In the genomic region with DNA sequence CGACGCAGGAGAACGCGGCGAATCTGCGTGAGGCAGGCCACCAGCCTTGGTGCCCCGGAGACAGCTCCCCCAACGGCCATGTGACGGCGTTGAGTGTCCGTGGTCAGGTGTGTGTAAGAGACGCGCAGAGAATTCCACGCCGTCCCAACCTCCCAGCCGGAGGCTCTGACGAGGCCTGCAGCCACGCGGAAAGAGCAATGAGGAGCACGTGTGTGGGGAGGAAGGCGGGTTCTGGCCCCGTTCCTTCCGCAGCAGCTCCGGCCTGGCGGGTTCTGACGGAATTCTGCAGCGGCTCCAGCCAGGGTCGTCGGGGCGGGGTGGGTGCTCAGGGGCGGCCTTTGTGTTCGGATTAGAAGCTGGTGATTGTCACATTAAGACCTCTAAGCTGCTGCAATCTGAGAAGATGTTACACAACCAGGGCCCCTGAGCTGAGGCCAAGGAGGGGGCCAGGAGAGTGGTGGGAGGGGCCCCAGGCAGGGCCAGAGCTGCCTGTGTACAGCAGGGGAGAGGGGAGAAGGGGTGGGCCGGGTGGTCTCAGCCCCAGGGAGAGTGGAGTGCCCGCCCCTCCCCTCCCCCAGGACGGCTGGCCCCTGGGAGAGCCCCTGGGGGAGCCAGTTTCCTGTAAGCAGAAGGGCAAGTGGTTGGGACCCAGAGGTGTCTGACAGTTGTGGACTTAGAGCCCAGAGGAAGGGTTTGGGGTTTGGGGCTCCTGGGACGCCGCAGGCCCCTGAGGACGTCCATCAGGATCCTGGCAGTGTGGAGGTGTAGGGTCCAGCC, we compare ENCODE assay signal across 8 cellular contexts. TPM values are rescaled to one million over a fixed set of nuclear protein-coding genes. Genes with fewer than 3 reads are reported as not detected.
DNase-seq lines count a peak whose midpoint lies in the region; ATAC-seq and TF ChIP-seq lines count a peak whose summit lies in the region.
"Had no signal": no experiment of that assay in that cellular context is flagged by ENCODE, and none has a peak within 500 bp of the region (broad histone marks: within the 10 kb centered on the region; RNA-seq: fewer than 3 reads in every experiment).

No MANE protein-coding gene starts in this region.

- no peak overlapping the region for H4K91ac ChIP-seq in H9 (ENCODE audit: insufficient read length, low read depth, low read length)

- peaks cover 19 to 36% of the 10 kb centered on the region in 2 experiments for H3K4me1 Mint-ChIP-seq in H9
- H3K4me1 Mint-ChIP-seq in activated CD4-positive, alpha-beta memory T cell treated with anti-CD3 and anti-CD28 coated beads, Interleukin-2, amount 10 ng/mL, durations not matched to agents 7 days and 5 days: peaks cover 9% of the 10 kb centered on the region

- peaks cover 2% of the 10 kb centered on the region for H3K27me3 Mint-ChIP-seq in H9 (ENCODE audit: low read depth)
- H3K27me3 Mint-ChIP-seq in activated CD4-positive, alpha-beta memory T cell treated with anti-CD3 and anti-CD28 coated beads, Interleukin-2, amount 10 ng/mL, durations not matched to agents 7 days and 5 days: no peaks in the 10 kb centered on the region

- H2AK5ac ChIP-seq in H9 (ENCODE audit: insufficient read length, low read length): no peak overlapping the region

- H3K4me3 ChIP-seq in skeletal muscle tissue (ENCODE audit: low read length in 3 of 3) (no peak overlapping the region), transverse colon (no peak overlapping the region)

- no peak overlapping the region for H3K4me2 ChIP-seq in H9 (ENCODE audit: insufficient read depth, insufficient read length, low read length)

- no peaks in the 10 kb centered on the region for H3K79me1 ChIP-seq in H9 (ENCODE audit: insufficient read depth, low read depth, low read length, poor library complexity, severe bottlenecking)

- no peak overlapping the region for H4K8ac ChIP-seq in H9 (replicated peaks; ENCODE audit: insufficient read length, low read depth, low read length)

- H3K14ac ChIP-seq in H9 (ENCODE audit: insufficient read depth, low read length): no peak overlapping the region

- no peak overlapping the region for H2AFZ ChIP-seq in H9 (ENCODE audit: low read length)

- no peaks in the 10 kb centered on the region for H3K9me3 ChIP-seq in H9 (ENCODE audit: control insufficient read depth, low read depth, low read length)
- H3K9me3 ChIP-seq in skeletal muscle tissue (ENCODE audit: control insufficient read depth in 3 of 3, low read length in 3 of 3): no peaks in the 10 kb centered on the region
- H3K9me3 ChIP-seq in transverse colon: no peaks in the 10 kb centered on the region

- no peak overlapping the region for H2BK120ac ChIP-seq in H9 (ENCODE audit: low read depth, low read length, poor library complexity, severe bottlenecking)

- no peaks in the 10 kb centered on the region for H3K9me3 Mint-ChIP-seq in H9
- H3K9me3 Mint-ChIP-seq in activated CD4-positive, alpha-beta memory T cell treated with anti-CD3 and anti-CD28 coated beads, Interleukin-2, amount 10 ng/mL, durations not matched to agents 7 days and 5 days: no peaks in the 10 kb centered on the region

- H3K27me3 ChIP-seq in H9 (ENCODE audit: insufficient read depth, low read length) (no peaks in the 10 kb centered on the region), skeletal muscle tissue (ENCODE audit: control insufficient read depth in 3 of 3, insufficient read depth in 3 of 3, low read length in 3 of 3) (peaks cover 15 to 31% (median 17%) of the 10 kb centered on the region in 3 donors), transverse colon (no peaks in the 10 kb centered on the region)

- H3K23me2 ChIP-seq in H9 (ENCODE audit: insufficient read length, low read depth, low read length, poor library complexity, severe bottlenecking): peaks cover 3% of the 10 kb centered on the region

- no peak overlapping the region for H3K4me3 Mint-ChIP-seq in H9
- H3K4me3 Mint-ChIP-seq in activated CD4-positive, alpha-beta memory T cell treated with anti-CD3 and anti-CD28 coated beads, Interleukin-2, amount 10 ng/mL, durations not matched to agents 7 days and 5 days: no peak overlapping the region

- H3K56ac ChIP-seq in H9 (ENCODE audit: insufficient read length, low read depth, low read length): no peak overlapping the region

- H3K18ac ChIP-seq in H9 (ENCODE audit: insufficient read length, low read depth, low read length): no peak overlapping the region

- H2BK5ac ChIP-seq in H9 (ENCODE audit: insufficient read length, low read length): no peak overlapping the region

- H3K79me2 ChIP-seq in H9 (ENCODE audit: insufficient read depth, low read length): no peaks in the 10 kb centered on the region

- in situ Hi-C loops in transverse colon (cut with MboI; ENCODE audit: low pct_ligation_motif_present in 1 of 4, low pct_unique_long_range_greater_than_20kb in 1 of 4, low sequenced_read_pairs in 3 of 4): no loop called here

- no peak overlapping the region for H2BK12ac ChIP-seq in H9 (ENCODE audit: insufficient read length, low read depth, low read length)

- H4K5ac ChIP-seq in H9 (ENCODE audit: insufficient read length, low read depth, low read length): no peak overlapping the region

- no peak overlapping the region for H2BK20ac ChIP-seq in H9 (ENCODE audit: low read depth, low read length, poor library complexity, severe bottlenecking)

- H3K9ac ChIP-seq in H9 (ENCODE audit: extremely low read depth, insufficient read length, low read length): no peak overlapping the region
- H3K9ac ChIP-seq in skeletal muscle tissue (ENCODE audit: low read depth in 1 of 3, low read length in 3 of 3): peak overlapping the region in 2 of 3 donors; percentile 8 to 40

- peak; percentile 32 for DNase-seq in H9
- DNase-seq in activated CD4-positive, alpha-beta memory T cell treated with anti-CD3 and anti-CD28 coated beads, Interleukin-2, amount 10 ng/mL, durations not matched to agents 7 days and 5 days: peak; percentile 15
- peak; percentile 55 for DNase-seq in left cardiac atrium
- no peak for DNase-seq in central memory CD4-positive, alpha-beta T cell
- no peak for DNase-seq in activated CD4-positive, CD25-positive, alpha-beta regulatory T cell treated with anti-CD3 and anti-CD28 coated beads, Interleukin-2, amount 50 U/mL, for 72 hours
- DNase-seq in transverse colon: no peak

- H4K20me1 ChIP-seq in H9 (ENCODE audit: control insufficient read depth, insufficient read depth, insufficient read length): no peaks in the 10 kb centered on the region

- H3K36me3 Mint-ChIP-seq in H9 (ENCODE audit: insufficient read depth in 1 of 3, low read depth in 3 of 3): no peaks in the 10 kb centered on the region; a peak in 1 of 7 replicates
- H3K36me3 Mint-ChIP-seq in activated CD4-positive, alpha-beta memory T cell treated with anti-CD3 and anti-CD28 coated beads, Interleukin-2, amount 10 ng/mL, durations not matched to agents 7 days and 5 days (ENCODE audit: low read depth): no peaks in the 10 kb centered on the region

- no peaks in the 10 kb centered on the region for H3K4me1 ChIP-seq in H9 (ENCODE audit: insufficient read depth, low read length)
- peaks cover 8 to 14% (median 12%) of the 10 kb centered on the region in 3 donors for H3K4me1 ChIP-seq in skeletal muscle tissue (ENCODE audit: control insufficient read depth in 3 of 3, insufficient read depth in 3 of 3, low read length in 3 of 3)
- H3K4me1 ChIP-seq in transverse colon: peaks cover 5 to 42% (median 34%) of the 10 kb centered on the region in 4 donors

- TF ChIP-seq EP300 in transverse colon (IDR thresholded peaks at IDR 0.05; ENCODE audit: low read depth): no peak

- no peak overlapping the region for H3T11ph ChIP-seq in H9 (ENCODE audit: low read length)

- H3K27ac Mint-ChIP-seq in H9: peak overlapping the region; percentile 77 to 94 (median 88); a peak in 5 of 7 replicates
- H3K27ac Mint-ChIP-seq in activated CD4-positive, alpha-beta memory T cell treated with anti-CD3 and anti-CD28 coated beads, Interleukin-2, amount 10 ng/mL, durations not matched to agents 7 days and 5 days: no peak overlapping the region

- intact Hi-C loops in left cardiac atrium (cut with DNase I) (no loop called here), transverse colon (cut with DNase I; ENCODE audit: low total_unique reads) (no loop called here)

- POLR2A ChIA-PET in activated CD4-positive, alpha-beta memory T cell treated with anti-CD3 and anti-CD28 coated beads, Interleukin-2, amount 10 ng/mL, durations not matched to agents 7 days and 5 days (lab: Charles Lee): interaction anchor here (1.1 to 4.1 kb wide), 2 partner anchors 8 to 22 kb away, joined by 3 to 21 read pairs; no protein-coding TSS in a partner anchor

- ATAC-seq in left cardiac atrium: peak in 1 of 2 donors; percentile 48

- no peak overlapping the region for H3K4ac ChIP-seq in H9 (ENCODE audit: low read depth, low read length)

- no peak for TF ChIP-seq POLR2A in transverse colon (IDR thresholded peaks at IDR 0.05)

- WGBS in H9 (ENCODE audit: extremely low coverage, insufficient read length, low lambda C conversion rate): no CpG with 5 or more reads among the region's 38 CpGs
- WGBS in transverse colon (ENCODE audit: low coverage in 1 of 2), 2 donors: 71 to 81% methylated on average over 3 to 37 of the region's 38 CpGs

- H3K23ac ChIP-seq in H9 (ENCODE audit: insufficient read length, low read depth, low read length): no peak overlapping the region

- H3K36me3 ChIP-seq in skeletal muscle tissue (ENCODE audit: control insufficient read depth in 3 of 3, insufficient read depth in 3 of 3, low read length in 3 of 3) (peaks cover 0 to 1% (median 0%) of the 10 kb centered on the region in 3 donors), transverse colon (no peaks in the 10 kb centered on the region)

- CTCF ChIA-PET in activated CD4-positive, alpha-beta memory T cell treated with anti-CD3 and anti-CD28 coated beads, Interleukin-2, amount 10 ng/mL, durations not matched to agents 7 days and 5 days (lab: Charles Lee): no interaction called here

- H3K27ac ChIP-seq in H9 (ENCODE audit: insufficient read length, low read depth, low read length): no peak overlapping the region
- H3K27ac ChIP-seq in skeletal muscle tissue (ENCODE audit: low read depth, low read length): no peak overlapping the region
- no peak overlapping the region for H3K27ac ChIP-seq in transverse colon

- H2BK15ac ChIP-seq in H9 (ENCODE audit: low read depth, low read length): no peak overlapping the region

- no peak for TF ChIP-seq CTCF in H9 (conservative IDR thresholded peaks at IDR 0.05)
- TF ChIP-seq CTCF in transverse colon (IDR thresholded peaks at IDR 0.05): no peak

RNA-seq across cellular contexts. Expression of gene GAL3ST2, which starts 5.1 kb away (rescaled TPM):
- total RNA-seq in H9 (2021) (0.33 and 0.37 TPM in 2 replicates), left cardiac atrium (under 1 TPM in 1 of 2 donors, not detected in 1; 0.44 TPM), skeletal muscle tissue (not detected), transverse colon (100 to 1,000 TPM in 1 of 4 donors, 10 to 100 TPM in 3; 50.8 to 364 (median 76.0) TPM)
- total RNA-seq in activated CD4-positive, alpha-beta memory T cell treated with anti-CD3 and anti-CD28 coated beads, Interleukin-2, amount 10 ng/mL, durations not matched to agents 7 days and 5 days: under 1 TPM; 0.23 to 0.58 TPM

RNA-seq across cellular contexts. Expression of gene D2HGDH, which starts 37.0 kb away (rescaled TPM):
- total RNA-seq in H9 (2021) (10.0 TPM in 2 replicates), left cardiac atrium (10 to 100 TPM; 14.6 to 16.9 TPM), skeletal muscle tissue (5.7 TPM), transverse colon (100 to 1,000 TPM in 1 of 4 donors, 10 to 100 TPM in 3; 53.2 to 150 (median 55.5) TPM)
- 10 to 100 TPM; 24.6 to 25.0 TPM for total RNA-seq in activated CD4-positive, alpha-beta memory T cell treated with anti-CD3 and anti-CD28 coated beads, Interleukin-2, amount 10 ng/mL, durations not matched to agents 7 days and 5 days

RNA-seq across cellular contexts. Expression of gene NEU4, which starts 37.5 kb away (rescaled TPM):
- total RNA-seq in H9 (2021) (0.42 and 0.70 TPM in 2 replicates), left cardiac atrium (under 1 TPM; 0.16 to 0.38 TPM), skeletal muscle tissue (4.2 TPM), transverse colon (100 to 1,000 TPM in 2 of 4 donors, 10 to 100 TPM in 2; 58.1 to 195 (median 93.9) TPM)
- total RNA-seq in activated CD4-positive, alpha-beta memory T cell treated with anti-CD3 and anti-CD28 coated beads, Interleukin-2, amount 10 ng/mL, durations not matched to agents 7 days and 5 days: under 1 TPM; 0.38 to 0.43 TPM
- total RNA-seq: activated CD8-positive, alpha-beta memory T cell treated with anti-CD3 and anti-CD28 coated beads for 36 hours had no signal

Comparison
In these comparisons a context has a peak if more than half of its experiments do, and no peak if none do; other contexts are left out.
1. DNase-seq: peak in H9 (single experiment), activated CD4-positive, alpha-beta memory T cell treated with anti-CD3 and anti-CD28 coated beads, Interleukin-2, amount 10 ng/mL, durations not matched to agents 7 days and 5 days (single experiment) and left cardiac atrium (single experiment); none in central memory CD4-positive, alpha-beta T cell (single experiment), activated CD4-positive, CD25-positive, alpha-beta regulatory T cell treated with anti-CD3 and anti-CD28 coated beads, Interleukin-2, amount 50 U/mL, for 72 hours (single experiment) and transverse colon (single experiment).
2. RNA of gene GAL3ST2, which starts 5.1 kb away (total RNA-seq): 50.8 to 364 TPM in transverse colon; 0.23 to 0.58 TPM in activated CD4-positive, alpha-beta memory T cell treated with anti-CD3 and anti-CD28 coated beads, Interleukin-2, amount 10 ng/mL, durations not matched to agents 7 days and 5 days, 0.44 TPM in left cardiac atrium, 0.33 to 0.37 TPM in H9 and not detected in skeletal muscle tissue (single experiment); every median in the first group is over 10 times any median in the second.
3. RNA of gene NEU4, which starts 37.5 kb away (total RNA-seq): 58.1 to 195 TPM in transverse colon; 4.2 TPM in skeletal muscle tissue (single experiment), 0.42 to 0.70 TPM in H9, 0.38 to 0.43 TPM in activated CD4-positive, alpha-beta memory T cell treated with anti-CD3 and anti-CD28 coated beads, Interleukin-2, amount 10 ng/mL, durations not matched to agents 7 days and 5 days and 0.16 to 0.38 TPM in left cardiac atrium; every median in the first group is over 10 times any median in the second.